In genomic region chr2:240723851-240724250, GRCh38 we compare ENCODE assay signal across 34 cellular contexts. TPM values are rescaled to one million over a fixed set of nuclear protein-coding genes. Genes with fewer than 3 reads are reported as not detected.
"Had no signal": no experiment of that assay in that cellular context is flagged by ENCODE, and none has a peak within 500 bp of the region (broad histone marks: within the 10 kb centered on the region; RNA-seq: fewer than 3 reads in every experiment).

No MANE protein-coding gene starts in this region.

- H3K27ac Mint-ChIP-seq: activated B cell treated with CpG ODN at 0.5 μM for 24 hours; activated naive CD4-positive, alpha-beta T cell treated with anti-CD3 and anti-CD28 coated beads, Interleukin-2, amount 50 U/mL, for 72 hours; activated naive CD8-positive, alpha-beta T cell treated with anti-CD3 and anti-CD28 coated beads, Interleukin-2, amount 10 ng/mL, durations not matched to agents 7 days and 5 days; activated T-cell treated with anti-CD3 and anti-CD28 coated beads, Interleukin-2, amount 50 U/mL, for 24 hours; activated T-cell treated with anti-CD3 and anti-CD28 coated beads, Interleukin-2, amount 50 U/mL, for 72 hours; dendritic cell treated with granulocyte-macrophage colony-stimulating factor and Interleukin-4, amounts not matched to agents 40 ng/mL and 50 ng/mL, for 4 days; T-helper 17 cell; T-helper 2 cell treated with Interferon-gamma antibody and Interleukin-4, amounts not matched to agents 5 μg/mL and 100 μg/mL, for 36 hours had no signal

- H3K9me3 ChIP-seq: esophagus muscularis mucosa, gastrocnemius medialis had no signal

- H3K4me3 Mint-ChIP-seq: activated B cell treated with CpG ODN at 0.5 μM for 24 hours; activated naive CD8-positive, alpha-beta T cell treated with anti-CD3 and anti-CD28 coated beads, Interleukin-2, amount 10 ng/mL, durations not matched to agents 7 days and 5 days; activated T-cell treated with anti-CD3 and anti-CD28 coated beads, Interleukin-2, amount 50 U/mL, for 24 hours; activated T-cell treated with anti-CD3 and anti-CD28 coated beads, Interleukin-2, amount 50 U/mL, for 72 hours; central memory CD8-positive, alpha-beta T cell; dendritic cell treated with granulocyte-macrophage colony-stimulating factor and Interleukin-4, amounts not matched to agents 40 ng/mL and 50 ng/mL, for 4 days; T-helper 17 cell; T-helper 2 cell treated with Interferon-gamma antibody and Interleukin-4, amounts not matched to agents 5 μg/mL and 100 μg/mL, for 36 hours had no signal

- H3K27me3 Mint-ChIP-seq: activated B cell treated with CpG ODN at 0.5 μM for 24 hours; activated naive CD8-positive, alpha-beta T cell treated with anti-CD3 and anti-CD28 coated beads, Interleukin-2, amount 10 ng/mL, durations not matched to agents 7 days and 5 days; activated T-cell treated with anti-CD3 and anti-CD28 coated beads, Interleukin-2, amount 50 U/mL, for 24 hours had no signal

- H3K27me3 ChIP-seq: brain microvascular endothelial cell, dorsolateral prefrontal cortex, gastrocnemius medialis had no signal

- H3K4me3 ChIP-seq: coronary artery, dorsolateral prefrontal cortex, esophagus muscularis mucosa, gastrocnemius medialis had no signal

- H3K4me1 ChIP-seq: esophagus muscularis mucosa, foreskin keratinocyte, gastrocnemius medialis had no signal

- H3K36me3 Mint-ChIP-seq: activated naive CD4-positive, alpha-beta T cell treated with anti-CD3 and anti-CD28 coated beads, Interleukin-2, amount 50 U/mL, for 72 hours; activated naive CD8-positive, alpha-beta T cell treated with anti-CD3 and anti-CD28 coated beads, Interleukin-2, amount 10 ng/mL, durations not matched to agents 7 days and 5 days had no signal

- H3K27ac ChIP-seq: brain microvascular endothelial cell, coronary artery, esophagus muscularis mucosa, foreskin keratinocyte, gastrocnemius medialis, WERI-Rb-1 had no signal

- H3K4me1 Mint-ChIP-seq: activated B cell treated with CpG ODN at 0.5 μM for 24 hours; activated naive CD8-positive, alpha-beta T cell treated with anti-CD3 and anti-CD28 coated beads, Interleukin-2, amount 10 ng/mL, durations not matched to agents 7 days and 5 days; central memory CD8-positive, alpha-beta T cell had no signal

- H3K36me3 ChIP-seq: brain microvascular endothelial cell, esophagus muscularis mucosa, gastrocnemius medialis had no signal

- ATAC-seq: activated CD4-positive, CD25-positive, alpha-beta regulatory T cell treated with anti-CD3 and anti-CD28 coated beads, Interleukin-2, amount 50 U/mL, for 24 hours; activated naive CD4-positive, alpha-beta T cell treated with anti-CD3 and anti-CD28 coated beads, Interleukin-2, amount 50 U/mL, for 72 hours; activated T-cell treated with anti-CD3 and anti-CD28 coated beads, Interleukin-2, amount 50 U/mL, for 72 hours; foreskin keratinocyte; gastrocnemius medialis; T-helper 17 cell had no signal

- DNase-seq: activated B cell treated with CpG ODN at 0.5 μM for 24 hours; activated CD4-positive, alpha-beta T cell treated with anti-CD3 and anti-CD28 coated beads for 48 hours; activated CD4-positive, alpha-beta T cell treated with anti-CD3 and anti-CD28 coated beads, Interleukin-2, amount 50 U/mL, for 1 hour; activated CD4-positive, alpha-beta T cell treated with anti-CD3 and anti-CD28 coated beads, Interleukin-2, amount 50 U/mL, for 48 hours; activated CD8-positive, alpha-beta memory T cell treated with anti-CD3 and anti-CD28 coated beads, Interleukin-2, amount 50 U/mL, for 48 hours; activated gamma-delta T cell treated with Interleukin-2 at 50 U/mL for 16 hours; activated naive CD4-positive, alpha-beta T cell treated with Interleukin-2 at 50 U/mL for 16 hours; activated naive CD8-positive, alpha-beta T cell treated with anti-CD3 and anti-CD28 coated beads, Interleukin-2, amount 10 ng/mL, durations not matched to agents 7 days and 5 days; activated T-cell treated with anti-CD3 and anti-CD28 coated beads for 4 hours; activated T-cell treated with anti-CD3 and anti-CD28 coated beads, Interleukin-2, amount 50 U/mL, for 24 hours; activated T-cell treated with anti-CD3 and anti-CD28 coated beads, Interleukin-2, amount 50 U/mL, for 72 hours; anterior cingulate cortex; brain microvascular endothelial cell; dorsolateral prefrontal cortex; effector memory CD4-positive, alpha-beta T cell; erythroblast; foreskin keratinocyte; gastrocnemius medialis; glutamatergic neuron; T-helper 1 cell; T-helper 17 cell; T1000; WERI-Rb-1 had no signal

- H3K9me3 Mint-ChIP-seq: activated B cell treated with CpG ODN at 0.5 μM for 24 hours; activated naive CD4-positive, alpha-beta T cell treated with anti-CD3 and anti-CD28 coated beads, Interleukin-2, amount 50 U/mL, for 72 hours; activated naive CD8-positive, alpha-beta T cell treated with anti-CD3 and anti-CD28 coated beads, Interleukin-2, amount 10 ng/mL, durations not matched to agents 7 days and 5 days; activated T-cell treated with anti-CD3 and anti-CD28 coated beads, Interleukin-2, amount 50 U/mL, for 24 hours; activated T-cell treated with anti-CD3 and anti-CD28 coated beads, Interleukin-2, amount 50 U/mL, for 72 hours; central memory CD8-positive, alpha-beta T cell; dendritic cell treated with granulocyte-macrophage colony-stimulating factor and Interleukin-4, amounts not matched to agents 40 ng/mL and 50 ng/mL, for 4 days; T-helper 2 cell treated with Interferon-gamma antibody and Interleukin-4, amounts not matched to agents 5 μg/mL and 100 μg/mL, for 36 hours had no signal

RNA-seq across cellular contexts. Expression of gene AQP12A, which starts 32.2 kb away (rescaled TPM):
- total RNA-seq: activated B cell treated with CpG ODN at 0.5 μM for 24 hours; activated naive CD4-positive, alpha-beta T cell treated with anti-CD3 and anti-CD28 coated beads, Interleukin-2, amount 50 U/mL, for 72 hours; activated naive CD8-positive, alpha-beta T cell treated with anti-CD3 and anti-CD28 coated beads, Interleukin-2, amount 10 ng/mL, durations not matched to agents 7 days and 5 days; activated T-cell treated with anti-CD3 and anti-CD28 coated beads, Interleukin-2, amount 50 U/mL, for 72 hours; astrocyte; bronchial epithelial cell; cardiac septum; cerebellum; dorsolateral prefrontal cortex; esophagus muscularis mucosa; foreskin keratinocyte; gastrocnemius medialis; T-helper 17 cell had no signal

RNA-seq across cellular contexts. Expression of gene AQP12B, which starts 41.2 kb away (rescaled TPM):
- total RNA-seq: activated B cell treated with CpG ODN at 0.5 μM for 24 hours; activated naive CD4-positive, alpha-beta T cell treated with anti-CD3 and anti-CD28 coated beads, Interleukin-2, amount 50 U/mL, for 72 hours; activated naive CD8-positive, alpha-beta T cell treated with anti-CD3 and anti-CD28 coated beads, Interleukin-2, amount 10 ng/mL, durations not matched to agents 7 days and 5 days; activated T-cell treated with anti-CD3 and anti-CD28 coated beads, Interleukin-2, amount 50 U/mL, for 72 hours; astrocyte; bronchial epithelial cell; cardiac septum; cerebellum; dorsolateral prefrontal cortex; esophagus muscularis mucosa; foreskin keratinocyte; gastrocnemius medialis; T-helper 17 cell had no signal
